In genomic region chr11:43992834-43993637, GRCh38 we compare ENCODE assay signal across 10 cellular contexts. TPM values are rescaled to one million over a fixed set of nuclear protein-coding genes. Genes with fewer than 3 reads are reported as not detected.
DNase-seq lines count a peak whose midpoint lies in the region; ATAC-seq and TF ChIP-seq lines count a peak whose summit lies in the region.
"Had no signal": no experiment of that assay in that cellular context is flagged by ENCODE, and none has a peak within 500 bp of the region (broad histone marks: within the 10 kb centered on the region; RNA-seq: fewer than 3 reads in every experiment).

No MANE protein-coding gene starts in this region.

- peak; percentile 68 for DNase-seq in Ammon's horn (ENCODE audit: low spot score)
- DNase-seq in NAMALWA (ENCODE audit: low spot score), result peak; percentile 22
- DNase-seq in dorsolateral prefrontal cortex, result peak in 8 of 10 donors; percentile 31 to 79 (median 60)
- no peak for DNase-seq in neural progenitor cell (ENCODE audit: low spot score)
- DNase-seq in kidney tubule cell (ENCODE audit: low spot score), result no peak
- no peak for DNase-seq in activated naive CD8-positive, alpha-beta T cell treated with anti-CD3 and anti-CD28 coated beads, Interleukin-2, amount 50 U/mL, for 24 hours
- DNase-seq: effector CD8-positive, alpha-beta T cell had no signal

- H3K4me1 Mint-ChIP-seq in neural progenitor cell, result peaks cover 25% of the 10 kb centered on the region
- no peaks in the 10 kb centered on the region for H3K4me1 Mint-ChIP-seq in activated naive CD8-positive, alpha-beta T cell treated with anti-CD3 and anti-CD28 coated beads, Interleukin-2, amount 50 U/mL, for 24 hours

- H3K27me3 ChIP-seq in dorsolateral prefrontal cortex (peaks cover 0 to 2% (median 0%) of the 10 kb centered on the region in 45 donors), neural progenitor cell (no peaks in the 10 kb centered on the region)

- no peaks in the 10 kb centered on the region for H3K36me3 Mint-ChIP-seq in neural progenitor cell
- no peaks in the 10 kb centered on the region for H3K36me3 Mint-ChIP-seq in activated naive CD8-positive, alpha-beta T cell treated with anti-CD3 and anti-CD28 coated beads, Interleukin-2, amount 50 U/mL, for 24 hours (ENCODE audit: low read depth)
- H3K36me3 Mint-ChIP-seq: memory B cell had no signal

- H3F3A ChIP-seq in neural progenitor cell (ENCODE audit: low read depth), result no peaks in the 10 kb centered on the region

- no peak overlapping the region for H3K9ac ChIP-seq in neural progenitor cell

- H2AFZ ChIP-seq in neural progenitor cell (replicated peaks), result peak overlapping the region; percentile 73

- H3K27ac ChIP-seq in dorsolateral prefrontal cortex (peak overlapping the region in 19 of 59 donors; percentile 4 to 76 (median 49)), neural progenitor cell (no peak overlapping the region)

- no peaks in the 10 kb centered on the region for H3K79me2 ChIP-seq in neural progenitor cell (ENCODE audit: low read depth)

- intact Hi-C loops in dorsolateral prefrontal cortex (cut with DNase I), result no loop called here

- H3K36me3 ChIP-seq in neural progenitor cell, result no peaks in the 10 kb centered on the region

- ATAC-seq in HG03520 (IDR thresholded peaks at IDR 0.05; ENCODE audit: unreplicated experiment) (no peak), HG02759 (IDR thresholded peaks at IDR 0.05; ENCODE audit: unreplicated experiment) (no peak)
- ATAC-seq in activated naive CD8-positive, alpha-beta T cell treated with anti-CD3 and anti-CD28 coated beads, Interleukin-2, amount 50 U/mL, for 24 hours, result no peak

- no peak overlapping the region for H3K4me2 ChIP-seq in neural progenitor cell

- H4K20me1 ChIP-seq in neural progenitor cell (ENCODE audit: low read depth), result no peaks in the 10 kb centered on the region

- peak overlapping the region in 28 of 59 donors; percentile 3 to 51 (median 20) for H3K4me3 ChIP-seq in dorsolateral prefrontal cortex
- H3K4me3 ChIP-seq in neural progenitor cell, result no peak overlapping the region

- H3K9me3 Mint-ChIP-seq in neural progenitor cell, result no peaks in the 10 kb centered on the region
- no peaks in the 10 kb centered on the region for H3K9me3 Mint-ChIP-seq in activated naive CD8-positive, alpha-beta T cell treated with anti-CD3 and anti-CD28 coated beads, Interleukin-2, amount 50 U/mL, for 24 hours
- H3K9me3 Mint-ChIP-seq: memory B cell had no signal

- H3K4me3 Mint-ChIP-seq in neural progenitor cell, result no peak overlapping the region
- no peak overlapping the region for H3K4me3 Mint-ChIP-seq in activated naive CD8-positive, alpha-beta T cell treated with anti-CD3 and anti-CD28 coated beads, Interleukin-2, amount 50 U/mL, for 24 hours
- H3K4me3 Mint-ChIP-seq: memory B cell had no signal

- no peak for TF ChIP-seq CTCF in dorsolateral prefrontal cortex (IDR thresholded peaks at IDR 0.05 in 54 of 56, conservative IDR thresholded peaks at IDR 0.05 in 2 of 56; ENCODE audit: low read depth in 1 of 56, partially characterized antibody in 56 of 56)
- TF ChIP-seq CTCF in neural progenitor cell (IDR thresholded peaks at IDR 0.05), result no peak

- no peaks in the 10 kb centered on the region for H3K9me3 ChIP-seq in neural progenitor cell (ENCODE audit: low read depth)

- H3K27ac Mint-ChIP-seq in neural progenitor cell, result no peak overlapping the region
- no peak overlapping the region for H3K27ac Mint-ChIP-seq in activated naive CD8-positive, alpha-beta T cell treated with anti-CD3 and anti-CD28 coated beads, Interleukin-2, amount 50 U/mL, for 24 hours
- H3K27ac Mint-ChIP-seq: memory B cell had no signal

- peaks cover 8% of the 10 kb centered on the region for H3K4me1 ChIP-seq in neural progenitor cell

- peaks cover 11% of the 10 kb centered on the region for H3K27me3 Mint-ChIP-seq in neural progenitor cell (ENCODE audit: insufficient read depth, low read depth)
- peaks cover 3% of the 10 kb centered on the region for H3K27me3 Mint-ChIP-seq in activated naive CD8-positive, alpha-beta T cell treated with anti-CD3 and anti-CD28 coated beads, Interleukin-2, amount 50 U/mL, for 24 hours

RNA-seq across cellular contexts. Expression of gene C11orf96, which starts 50.6 kb away (rescaled TPM):
- total RNA-seq in dorsolateral prefrontal cortex, result 100 to 1,000 TPM in 6 of 120 experiments, 10 to 100 TPM in 112, 1 to 10 TPM in 2; 9.0 to 139 (median 26.8) TPM
- 0.32 and 5.4 TPM in 2 replicates for total RNA-seq in neural progenitor cell (ENCODE audit: low replicate concordance)

RNA-seq across cellular contexts. Expression of gene ACCSL, which starts 54.7 kb away (rescaled TPM):
- under 1 TPM in 13 of 120 experiments, not detected in 107; 0.25 to 0.59 (median 0.35) TPM for total RNA-seq in dorsolateral prefrontal cortex
- not detected in 2 replicates for total RNA-seq in neural progenitor cell (ENCODE audit: low replicate concordance)

Comparison
In these comparisons a context has a peak if more than half of its experiments do, and no peak if none do; other contexts are left out.
1. DNase-seq: peak in Ammon's horn (single experiment), NAMALWA (single experiment) and dorsolateral prefrontal cortex (8 of 10); none in neural progenitor cell (single experiment), kidney tubule cell (single experiment) and activated naive CD8-positive, alpha-beta T cell treated with anti-CD3 and anti-CD28 coated beads, Interleukin-2, amount 50 U/mL, for 24 hours (single experiment).